8 cellular contexts compared by ENCODE assay signal in the genomic region with DNA sequence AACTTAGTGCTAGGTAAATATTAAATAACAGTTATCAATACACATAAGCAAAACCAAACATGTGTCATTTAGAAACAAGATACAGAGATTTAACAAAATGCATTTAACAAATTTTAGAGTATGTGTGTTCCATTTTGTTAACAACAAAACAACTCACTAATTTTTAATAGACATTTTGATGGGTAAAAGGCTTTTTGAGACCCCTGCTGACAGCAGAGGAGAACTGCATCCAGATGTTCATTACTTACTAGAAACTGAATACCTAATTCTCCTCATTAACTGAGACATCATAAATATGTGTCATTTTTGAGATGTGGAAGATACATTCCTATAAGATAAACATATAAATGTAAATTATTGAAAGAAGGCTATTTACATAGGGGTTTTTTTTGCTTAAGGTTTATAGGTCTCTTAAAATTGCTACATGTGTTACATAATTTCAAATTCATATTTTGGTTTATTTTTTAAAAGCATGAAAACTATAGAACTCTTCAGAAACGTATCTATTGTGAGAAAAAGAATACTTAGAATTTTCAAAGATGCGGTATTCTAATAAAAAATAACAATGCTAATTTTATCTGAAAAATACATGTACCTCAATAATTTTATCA.
DNase-seq lines count a peak whose midpoint lies in the region; ATAC-seq, FAIRE-seq and TF ChIP-seq lines count a peak whose summit lies in the region.

No MANE protein-coding gene starts in this region.

- H3K36me3 Mint-ChIP-seq in activated B cell treated with CpG ODN at 0.5 μM for 24 hours (ENCODE audit: low read depth): no peaks in the 10 kb centered on the region

- no peak overlapping the region for H3K4me3 ChIP-seq in A549
- no peak overlapping the region for H3K4me3 ChIP-seq in GM12864 (ENCODE audit: low read depth, low read length)
- H3K4me3 ChIP-seq in aorta (ENCODE audit: low read length in 2 of 2): no peak overlapping the region

- intact Hi-C loops in activated B cell treated with CpG ODN at 0.5 μM for 24 hours (cut with micrococcal nuclease) (loop anchor here (1.0 kb wide), 1 partner anchor 855 kb away; no protein-coding TSS in a partner anchor), aorta (cut with DNase I) (loop anchor here (2.0 to 10.0 kb wide), 3 partner anchors 705 to 949 kb away; no protein-coding TSS in a partner anchor)

- no peak for ATAC-seq in A549
- ATAC-seq in HG03565 (IDR thresholded peaks at IDR 0.05; ENCODE audit: unreplicated experiment): peak; percentile 59
- ATAC-seq in activated B cell treated with CpG ODN at 0.5 μM for 24 hours (ENCODE audit: low read depth): no peak
- ATAC-seq in HG03342 (IDR thresholded peaks at IDR 0.05; ENCODE audit: unreplicated experiment): no peak
- no peak for ATAC-seq in aorta (ENCODE audit: low FRiP score)

- H3K27ac ChIP-seq in A549 (no peak overlapping the region), aorta (ENCODE audit: low read depth in 1 of 2, low read length in 2 of 2) (no peak overlapping the region)

- H3K27ac Mint-ChIP-seq in activated B cell treated with CpG ODN at 0.5 μM for 24 hours: no peak overlapping the region

- H3K4me1 ChIP-seq in A549 (no peaks in the 10 kb centered on the region), aorta (ENCODE audit: control insufficient read depth in 1 of 2, insufficient read depth in 2 of 2, low read length in 2 of 2) (no peaks in the 10 kb centered on the region)

- TF ChIP-seq RAD21 in A549 (conservative IDR thresholded peaks at IDR 0.05 in 1 of 2, IDR thresholded peaks at IDR 0.05 in 1 of 2): peak; percentile 72 to 76

- H3K36me3 ChIP-seq in aorta (ENCODE audit: control insufficient read depth in 1 of 2, insufficient read depth in 2 of 2, low read length in 1 of 2): no peaks in the 10 kb centered on the region

- H3K4me1 Mint-ChIP-seq in activated B cell treated with CpG ODN at 0.5 μM for 24 hours: peaks cover 11% of the 10 kb centered on the region

- POLR2A ChIA-PET in A549 (lab: Yijun Ruan, JAX): no interaction called here
- POLR2A ChIA-PET in activated B cell treated with CpG ODN at 0.5 μM for 24 hours (lab: Charles Lee): no interaction called here

- H3K4me3 Mint-ChIP-seq in activated B cell treated with CpG ODN at 0.5 μM for 24 hours: no peak overlapping the region

- no peaks in the 10 kb centered on the region for H3K27me3 ChIP-seq in aorta (ENCODE audit: control insufficient read depth in 1 of 2, insufficient read depth in 2 of 2, low read length in 1 of 2)

- CTCF ChIA-PET in A549 (lab: Yijun Ruan, JAX) (no interaction called here), activated B cell treated with CpG ODN at 0.5 μM for 24 hours (lab: Charles Lee) (no interaction called here)

- DNase-seq in A549 (ENCODE audit: low read depth in 1 of 2, low spot score in 1 of 2) (peak; percentile 6 to 17), GM12864 (ENCODE audit: low read depth) (no peak), activated B cell treated with CpG ODN at 0.5 μM for 24 hours (no peak), kidney glomerular epithelial cell (lab: John Stamatoyannopoulos, UW) (peak; percentile 13), occipital lobe (lab: John Stamatoyannopoulos, UW) (no peak), aorta (no peak)

- peak; percentile 13 for FAIRE-seq in A549 (lab: Jason Lieb, UNC)

- WGBS in A549 (ENCODE audit: missing lambda C conversion rate): 45% methylated on average over 2 of the region's 2 CpGs
- 51% methylated on average over 2 of the region's 2 CpGs for WGBS in aorta, 2 donors

- TF ChIP-seq CTCF in A549 (IDR thresholded peaks at IDR 0.05): peak; percentile 82
- TF ChIP-seq CTCF in GM12864 (IDR thresholded peaks at IDR 0.05; ENCODE audit: low read depth, low read length, missing control alignments): peak; percentile 70
- peak; percentile 41 for TF ChIP-seq CTCF in activated B cell treated with CpG ODN at 0.5 μM for 24 hours (IDR thresholded peaks at IDR 0.05)

- TF ChIP-seq POLR2A in A549 (IDR thresholded peaks at IDR 0.05; ENCODE audit: low read length): no peak

- H3K9me3 ChIP-seq in A549 (no peaks in the 10 kb centered on the region), aorta (ENCODE audit: control insufficient read depth, low read length) (no peaks in the 10 kb centered on the region)

- no peak for TF ChIP-seq EP300 in A549 (IDR thresholded peaks at IDR 0.05)

- H3K9me3 Mint-ChIP-seq in activated B cell treated with CpG ODN at 0.5 μM for 24 hours: no peaks in the 10 kb centered on the region

- no peaks in the 10 kb centered on the region for H3K27me3 Mint-ChIP-seq in activated B cell treated with CpG ODN at 0.5 μM for 24 hours

- no peak overlapping the region for H3K4me2 ChIP-seq in A549

TF ChIP-seq in A549, 52 proteins besides CTCF, POLR2A, EP300 and RAD21:
- TF ChIP-seq RFX5 (IDR thresholded peaks at IDR 0.05) (no peak), SMC3 (IDR thresholded peaks at IDR 0.05) (peak; percentile 87), KDM5A (IDR thresholded peaks at IDR 0.05) (no peak)

Comparison
In these comparisons a context has a peak if more than half of its experiments do, and no peak if none do; other contexts are left out.
1. DNase-seq: peak in A549 (2 of 2) and kidney glomerular epithelial cell (single experiment); none in GM12864 (single experiment), activated B cell treated with CpG ODN at 0.5 μM for 24 hours (single experiment), occipital lobe (single experiment) and aorta (0 of 2).
2. Peak in every context shown above with its lines, with median percentiles within 50 percentile points of each other: CTCF ChIP-seq.